ENCODE assay signal across 1 cellular context in genomic region chr2:202911513-202912341, GRCh38.
TF ChIP-seq lines count a peak whose summit lies in the region.

Gene CARF, plus strand, starts transcription at chr2:202912275. Its CDS starts 29,628 bp downstream, at chr2:202941903.
Gene WDR12, minus strand, starts transcription at chr2:202911673. Its CDS starts 197 bp downstream, at chr2:202911476.

TF ChIP-seq in HepG2, 621 proteins besides CTCF, POLR2A, EP300 and RAD21 (continued from another document and continues in another):
- no peak for TF ChIP-seq NFE2L1 (CRISPR knock-in tag; IDR thresholded peaks at IDR 0.05; ENCODE audit: borderline replicate concordance)
- peak; percentile 98 for TF ChIP-seq SAP130 (CRISPR knock-in tag; IDR thresholded peaks at IDR 0.05; ENCODE audit: low read depth)
- TF ChIP-seq GPBP1L1 (CRISPR knock-in tag; IDR thresholded peaks at IDR 0.05), result no peak
- no peak for TF ChIP-seq DBP (CRISPR knock-in tag; IDR thresholded peaks at IDR 0.05; ENCODE audit: not compliant biosample characterization)
- no peak; the same call in 1 of the 2 replicates for TF ChIP-seq CSRNP1 (CRISPR knock-in tag; IDR thresholded peaks at IDR 0.05)
- TF ChIP-seq FUBP1 (CRISPR knock-in tag; IDR thresholded peaks at IDR 0.05; ENCODE audit: borderline replicate concordance), result no peak
- TF ChIP-seq NR2F6 (IDR thresholded peaks at IDR 0.05), result 0 out of 2 replicates have a peak, but pooled peaks have one; percentile 2
- TF ChIP-seq NR2F6 (CRISPR knock-in tag; IDR thresholded peaks at IDR 0.05), result peak; percentile 59; the same call in 1 of the 2 replicates
- no peak for TF ChIP-seq CAMTA2 (CRISPR knock-in tag; IDR thresholded peaks at IDR 0.05; ENCODE audit: borderline replicate concordance)
- peak; percentile 78 for TF ChIP-seq YEATS2 (CRISPR knock-in tag; IDR thresholded peaks at IDR 0.05; ENCODE audit: borderline replicate concordance)
- peak; percentile 92 for TF ChIP-seq GABPB1 (CRISPR knock-in tag; IDR thresholded peaks at IDR 0.05)
- TF ChIP-seq MAF1 (CRISPR knock-in tag; IDR thresholded peaks at IDR 0.05; ENCODE audit: borderline replicate concordance), result no peak
- TF ChIP-seq ZBTB8A (CRISPR knock-in tag; IDR thresholded peaks at IDR 0.05; ENCODE audit: borderline replicate concordance, low read depth), result no peak; the same call in 1 of the 2 replicates
- no peak for TF ChIP-seq SNAI1 (CRISPR knock-in tag; IDR thresholded peaks at IDR 0.05; ENCODE audit: borderline replicate concordance)
- TF ChIP-seq HDAC1 (CRISPR knock-in tag; IDR thresholded peaks at IDR 0.05), result peak; percentile 83; the same call in 1 of the 2 replicates
- TF ChIP-seq MYPOP (CRISPR knock-in tag; IDR thresholded peaks at IDR 0.05), result no peak
- TF ChIP-seq CENPX (CRISPR knock-in tag; IDR thresholded peaks at IDR 0.05), result no peak
- TF ChIP-seq KAT2B (IDR thresholded peaks at IDR 0.05; ENCODE audit: borderline replicate concordance, low read depth, low read length), result no peak
- 0 out of 2 replicates have a peak, but pooled peaks have one; percentile 39 for TF ChIP-seq ZSCAN25 (CRISPR knock-in tag; IDR thresholded peaks at IDR 0.05)
- no peak for TF ChIP-seq HNF1B (CRISPR knock-in tag; IDR thresholded peaks at IDR 0.05)
- no peak; the same call in 1 of the 2 replicates for TF ChIP-seq ZNF430 (CRISPR knock-in tag; IDR thresholded peaks at IDR 0.05)
- peak; percentile 39 for TF ChIP-seq FOXK2 (IDR thresholded peaks at IDR 0.05)
- no peak for TF ChIP-seq ZNF180 (CRISPR knock-in tag; IDR thresholded peaks at IDR 0.05; ENCODE audit: borderline replicate concordance, low read depth)
- peak in 1 of 2 experiments; percentile 91; a peak in 1 of 4 replicates for TF ChIP-seq NR2F1 (CRISPR knock-in tag; IDR thresholded peaks at IDR 0.05)
- TF ChIP-seq ZNF737 (CRISPR knock-in tag; IDR thresholded peaks at IDR 0.05; ENCODE audit: borderline replicate concordance), result peak; percentile 66; the same call in 1 of the 2 replicates
- TF ChIP-seq STAT5B (CRISPR knock-in tag; IDR thresholded peaks at IDR 0.05), result no peak
- no peak for TF ChIP-seq ZNF569 (CRISPR knock-in tag; IDR thresholded peaks at IDR 0.05; ENCODE audit: borderline replicate concordance)
- 0 out of 2 replicates have a peak, but pooled peaks have one; percentile 31 for TF ChIP-seq ZNF296 (CRISPR knock-in tag; conservative IDR thresholded peaks at IDR 0.05)
- no peak for TF ChIP-seq ZNF672 (CRISPR knock-in tag; IDR thresholded peaks at IDR 0.05)
- TF ChIP-seq DNMT3B (CRISPR knock-in tag; conservative IDR thresholded peaks at IDR 0.05), result 0 out of 2 replicates have a peak, but pooled peaks have one; percentile 50
- no peak for TF ChIP-seq SOX6 (IDR thresholded peaks at IDR 0.05)
- peak; percentile 4; the same call in 1 of the 2 replicates for TF ChIP-seq SOX6 (CRISPR knock-in tag; IDR thresholded peaks at IDR 0.05)
- TF ChIP-seq SP2 (CRISPR knock-in tag; IDR thresholded peaks at IDR 0.05), result no peak
- TF ChIP-seq ZNF746 (CRISPR knock-in tag; IDR thresholded peaks at IDR 0.05), result no peak
- TF ChIP-seq XBP1 (CRISPR knock-in tag; IDR thresholded peaks at IDR 0.05), result no peak
- peak; percentile 92 for TF ChIP-seq ZSCAN31 (CRISPR knock-in tag; IDR thresholded peaks at IDR 0.05; ENCODE audit: low read depth)
- no peak for TF ChIP-seq AFF4 (CRISPR knock-in tag; IDR thresholded peaks at IDR 0.05)
- no peak for TF ChIP-seq ELK4 (CRISPR knock-in tag; IDR thresholded peaks at IDR 0.05; ENCODE audit: borderline replicate concordance)
- 0 out of 2 replicates have a peak, but pooled peaks have one; percentile 25 for TF ChIP-seq RFX5 (IDR thresholded peaks at IDR 0.05; ENCODE audit: low read depth, low read length)
- TF ChIP-seq TGIF2 (CRISPR knock-in tag; IDR thresholded peaks at IDR 0.05), result no peak; the same call in 1 of the 2 replicates
- TF ChIP-seq PLRG1 (conservative IDR thresholded peaks at IDR 0.05), result no peak
- TF ChIP-seq ATF7 (IDR thresholded peaks at IDR 0.05), result no peak
- TF ChIP-seq ATF7 (CRISPR knock-in tag; IDR thresholded peaks at IDR 0.05), result 0 out of 2 replicates have a peak, but pooled peaks have one; percentile 28
- TF ChIP-seq ZNF292 (CRISPR knock-in tag; IDR thresholded peaks at IDR 0.05; ENCODE audit: borderline replicate concordance, low read depth), result peak; percentile 73; the same call in 1 of the 2 replicates
- 0 out of 2 replicates have a peak, but pooled peaks have one; percentile 20 for TF ChIP-seq KLF9 (CRISPR knock-in tag; IDR thresholded peaks at IDR 0.05; ENCODE audit: low read depth)
- TF ChIP-seq ZNF775 (CRISPR knock-in tag; IDR thresholded peaks at IDR 0.05; ENCODE audit: borderline replicate concordance), result 0 out of 2 replicates have a peak, but pooled peaks have one; percentile 67
- no peak for TF ChIP-seq ZNF354B (CRISPR knock-in tag; IDR thresholded peaks at IDR 0.05)
- no peak for TF ChIP-seq IKZF1 (IDR thresholded peaks at IDR 0.05)
- no peak for TF ChIP-seq ZNF280D (CRISPR knock-in tag; IDR thresholded peaks at IDR 0.05)
- no peak for TF ChIP-seq ZNF326 (CRISPR knock-in tag; IDR thresholded peaks at IDR 0.05; ENCODE audit: borderline replicate concordance)
